In genomic region chr16:71852561-71852960, GRCh38 we compare ENCODE assay signal across 1 cellular context.
TF ChIP-seq lines count a peak whose summit lies in the region.

No MANE protein-coding gene starts in this region.

TF ChIP-seq in GM12878, 131 proteins besides CTCF, POLR2A, EP300 and RAD21:
- TF ChIP-seq, protein P1, sequence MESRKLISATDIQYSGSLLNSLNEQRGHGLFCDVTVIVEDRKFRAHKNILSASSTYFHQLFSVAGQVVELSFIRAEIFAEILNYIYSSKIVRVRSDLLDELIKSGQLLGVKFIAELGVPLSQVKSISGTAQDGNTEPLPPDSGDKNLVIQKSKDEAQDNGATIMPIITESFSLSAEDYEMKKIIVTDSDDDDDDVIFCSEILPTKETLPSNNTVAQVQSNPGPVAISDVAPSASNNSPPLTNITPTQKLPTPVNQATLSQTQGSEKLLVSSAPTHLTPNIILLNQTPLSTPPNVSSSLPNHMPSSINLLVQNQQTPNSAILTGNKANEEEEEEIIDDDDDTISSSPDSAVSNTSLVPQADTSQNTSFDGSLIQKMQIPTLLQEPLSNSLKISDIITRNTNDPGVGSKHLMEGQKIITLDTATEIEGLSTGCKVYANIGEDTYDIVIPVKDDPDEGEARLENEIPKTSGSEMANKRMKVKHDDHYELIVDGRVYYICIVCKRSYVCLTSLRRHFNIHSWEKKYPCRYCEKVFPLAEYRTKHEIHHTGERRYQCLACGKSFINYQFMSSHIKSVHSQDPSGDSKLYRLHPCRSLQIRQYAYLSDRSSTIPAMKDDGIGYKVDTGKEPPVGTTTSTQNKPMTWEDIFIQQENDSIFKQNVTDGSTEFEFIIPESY (IDR thresholded peaks at IDR 0.05): no peak
- TF ChIP-seq, protein P2, sequence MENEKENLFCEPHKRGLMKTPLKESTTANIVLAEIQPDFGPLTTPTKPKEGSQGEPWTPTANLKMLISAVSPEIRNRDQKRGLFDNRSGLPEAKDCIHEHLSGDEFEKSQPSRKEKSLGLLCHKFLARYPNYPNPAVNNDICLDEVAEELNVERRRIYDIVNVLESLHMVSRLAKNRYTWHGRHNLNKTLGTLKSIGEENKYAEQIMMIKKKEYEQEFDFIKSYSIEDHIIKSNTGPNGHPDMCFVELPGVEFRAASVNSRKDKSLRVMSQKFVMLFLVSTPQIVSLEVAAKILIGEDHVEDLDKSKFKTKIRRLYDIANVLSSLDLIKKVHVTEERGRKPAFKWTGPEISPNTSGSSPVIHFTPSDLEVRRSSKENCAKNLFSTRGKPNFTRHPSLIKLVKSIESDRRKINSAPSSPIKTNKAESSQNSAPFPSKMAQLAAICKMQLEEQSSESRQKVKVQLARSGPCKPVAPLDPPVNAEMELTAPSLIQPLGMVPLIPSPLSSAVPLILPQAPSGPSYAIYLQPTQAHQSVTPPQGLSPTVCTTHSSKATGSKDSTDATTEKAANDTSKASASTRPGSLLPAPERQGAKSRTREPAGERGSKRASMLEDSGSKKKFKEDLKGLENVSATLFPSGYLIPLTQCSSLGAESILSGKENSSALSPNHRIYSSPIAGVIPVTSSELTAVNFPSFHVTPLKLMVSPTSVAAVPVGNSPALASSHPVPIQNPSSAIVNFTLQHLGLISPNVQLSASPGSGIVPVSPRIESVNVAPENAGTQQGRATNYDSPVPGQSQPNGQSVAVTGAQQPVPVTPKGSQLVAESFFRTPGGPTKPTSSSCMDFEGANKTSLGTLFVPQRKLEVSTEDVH (IDR thresholded peaks at IDR 0.05; ENCODE audit: low read depth, partially characterized antibody): no peak
- no peak for TF ChIP-seq SMAD5 (IDR thresholded peaks at IDR 0.05; ENCODE audit: low read depth)
- TF ChIP-seq ZBTB11 (CRISPR knock-in tag; IDR thresholded peaks at IDR 0.05): no peak
- no peak for TF ChIP-seq SPI1 (IDR thresholded peaks at IDR 0.05; ENCODE audit: borderline replicate concordance, insufficient read depth, low read depth, low read length)
- TF ChIP-seq CBX5 (IDR thresholded peaks at IDR 0.05; ENCODE audit: low read depth): no peak
- no peak for TF ChIP-seq SREBF1 (IDR thresholded peaks at IDR 0.05; ENCODE audit: low read length)
- no peak for TF ChIP-seq TCF3 (IDR thresholded peaks at IDR 0.05; ENCODE audit: borderline replicate concordance, insufficient read depth, low read depth, low read length)
- TF ChIP-seq HSF1 (IDR thresholded peaks at IDR 0.05; ENCODE audit: low read depth, low read length): no peak
- TF ChIP-seq BCLAF1 (IDR thresholded peaks at IDR 0.05): no peak
- no peak for TF ChIP-seq NBN (IDR thresholded peaks at IDR 0.05)
- TF ChIP-seq MEF2A (IDR thresholded peaks at IDR 0.05; ENCODE audit: insufficient read depth, low read depth, low read length): no peak
- TF ChIP-seq, protein P3, sequence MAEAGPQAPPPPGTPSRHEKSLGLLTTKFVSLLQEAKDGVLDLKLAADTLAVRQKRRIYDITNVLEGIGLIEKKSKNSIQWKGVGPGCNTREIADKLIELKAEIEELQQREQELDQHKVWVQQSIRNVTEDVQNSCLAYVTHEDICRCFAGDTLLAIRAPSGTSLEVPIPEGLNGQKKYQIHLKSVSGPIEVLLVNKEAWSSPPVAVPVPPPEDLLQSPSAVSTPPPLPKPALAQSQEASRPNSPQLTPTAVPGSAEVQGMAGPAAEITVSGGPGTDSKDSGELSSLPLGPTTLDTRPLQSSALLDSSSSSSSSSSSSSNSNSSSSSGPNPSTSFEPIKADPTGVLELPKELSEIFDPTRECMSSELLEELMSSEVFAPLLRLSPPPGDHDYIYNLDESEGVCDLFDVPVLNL (IDR thresholded peaks at IDR 0.05; ENCODE audit: low read depth, low read length): no peak
- TF ChIP-seq ESRRA (IDR thresholded peaks at IDR 0.05; ENCODE audit: low read length): no peak
- TF ChIP-seq, protein P4, sequence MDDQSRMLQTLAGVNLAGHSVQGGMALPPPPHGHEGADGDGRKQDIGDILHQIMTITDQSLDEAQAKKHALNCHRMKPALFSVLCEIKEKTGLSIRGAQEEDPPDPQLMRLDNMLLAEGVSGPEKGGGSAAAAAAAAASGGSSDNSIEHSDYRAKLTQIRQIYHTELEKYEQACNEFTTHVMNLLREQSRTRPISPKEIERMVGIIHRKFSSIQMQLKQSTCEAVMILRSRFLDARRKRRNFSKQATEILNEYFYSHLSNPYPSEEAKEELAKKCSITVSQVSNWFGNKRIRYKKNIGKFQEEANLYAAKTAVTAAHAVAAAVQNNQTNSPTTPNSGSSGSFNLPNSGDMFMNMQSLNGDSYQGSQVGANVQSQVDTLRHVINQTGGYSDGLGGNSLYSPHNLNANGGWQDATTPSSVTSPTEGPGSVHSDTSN (IDR thresholded peaks at IDR 0.05; ENCODE audit: insufficient replicate concordance, low read depth, low read length): no peak
- no peak for TF ChIP-seq FOXM1 (IDR thresholded peaks at IDR 0.05; ENCODE audit: low read depth, low read length)
TF ChIP-seq in GM12878: peak in this region for 0.
